17 cellular contexts compared by ENCODE assay signal in the genomic region with DNA sequence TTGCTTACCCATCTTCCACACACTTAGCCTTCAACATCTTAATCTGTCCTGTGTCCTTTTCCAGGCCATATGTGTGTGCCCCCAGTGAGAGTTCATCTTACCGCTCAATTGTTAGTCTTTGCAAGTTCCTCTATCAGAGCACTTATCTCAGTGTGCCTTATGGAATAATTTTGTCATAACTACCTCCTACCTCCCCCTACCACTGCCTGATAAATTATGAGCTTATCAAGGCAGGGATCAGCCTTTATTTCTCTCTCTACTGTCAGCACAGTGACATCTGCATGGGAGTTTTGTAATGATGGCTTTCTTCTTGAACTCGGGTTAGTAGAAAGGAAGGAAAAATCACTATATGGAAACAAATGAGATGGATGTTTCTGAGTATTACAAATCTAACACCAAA.
"Had no signal": no experiment of that assay in that cellular context is flagged by ENCODE, and none has a peak within 500 bp of the region (broad histone marks: within the 10 kb centered on the region; RNA-seq: fewer than 3 reads in every experiment).

No MANE protein-coding gene starts in this region.

- H3K79me2 ChIP-seq: parathyroid adenoma had no signal

- ATAC-seq: body of pancreas; mucosa of descending colon; naive thymus-derived CD4-positive, alpha-beta T cell had no signal

- H3K4me3 ChIP-seq: body of pancreas, colonic mucosa, esophagus muscularis mucosa, left ventricle myocardium inferior, mucosa of descending colon, tibial nerve, uterus had no signal

- H3K9ac ChIP-seq: parathyroid adenoma had no signal

- H3K9me3 ChIP-seq: body of pancreas, colonic mucosa, esophagus muscularis mucosa, left ventricle myocardium inferior, mucosa of descending colon, tibial nerve, uterus had no signal

- H3K27ac ChIP-seq: body of pancreas, colonic mucosa, esophagus muscularis mucosa, left ventricle myocardium inferior, parathyroid adenoma, tibial nerve, uterus, WERI-Rb-1 had no signal

- H3K27me3 Mint-ChIP-seq: naive thymus-derived CD4-positive, alpha-beta T cell had no signal

- H3K27me3 ChIP-seq: body of pancreas, colonic mucosa, esophagus muscularis mucosa, tibial nerve, uterus had no signal

- DNase-seq: activated naive CD4-positive, alpha-beta T cell; activated T-cell treated with anti-CD3 and anti-CD28 coated beads for 4 hours; body of pancreas; central memory CD4-positive, alpha-beta T cell; colonic mucosa; kidney; left ventricle myocardium inferior; mucosa of descending colon; naive thymus-derived CD4-positive, alpha-beta T cell; stimulated activated CD4-positive, alpha-beta T cell treated with anti-CD3 and anti-CD28 coated beads, Interleukin-1b, Interleukin-23, amount 100 ng/mL, for 48 hours; T-helper 9 cell; uterus; WERI-Rb-1 had no signal

- H3K36me3 ChIP-seq: colonic mucosa, uterus, WERI-Rb-1 had no signal

- H3K4me1 ChIP-seq: body of pancreas, colonic mucosa, esophagus muscularis mucosa, left ventricle myocardium inferior, parathyroid adenoma, tibial nerve, uterus had no signal

- H2AFZ ChIP-seq: parathyroid adenoma had no signal

- FAIRE-seq: endometrium, kidney had no signal

- H3K4me3 Mint-ChIP-seq: naive thymus-derived CD4-positive, alpha-beta T cell had no signal
